In genomic region chr3:16907245-16907644, GRCh38 we compare ENCODE assay signal across 9 cellular contexts. TPM values are rescaled to one million over a fixed set of nuclear protein-coding genes. Genes with fewer than 3 reads are reported as not detected.
A peak's percentile ranks its signal among the peaks of the same experiment; 100 is the strongest.
DNase-seq lines count a peak whose midpoint lies in the region; ATAC-seq, FAIRE-seq and TF ChIP-seq lines count a peak whose summit lies in the region.
"Had no signal": no experiment of that assay in that cellular context is flagged by ENCODE, and none has a peak within 500 bp of the region (broad histone marks: within the 10 kb centered on the region; RNA-seq: fewer than 3 reads in every experiment).

No MANE protein-coding gene starts in this region.

- H3K27ac Mint-ChIP-seq in immature natural killer cell: peak overlapping the region; percentile 15 to 76 (median 64)

- H3K36me3 ChIP-seq in IMR-90 (ENCODE audit: control insufficient read depth, insufficient read depth, low read length): no peaks in the 10 kb centered on the region
- H3K36me3 ChIP-seq in upper lobe of right lung: no peaks in the 10 kb centered on the region
- H3K36me3 ChIP-seq: lower lobe of right lung had no signal

- peak overlapping the region; percentile 56; the same call in 1 of the 2 replicates for H3K23ac ChIP-seq in IMR-90 (ENCODE audit: low read depth, low read length)

- no peak overlapping the region for H3K18ac ChIP-seq in IMR-90 (ENCODE audit: low read depth, low read length)

- H3K9me3 ChIP-seq in IMR-90 (ENCODE audit: control insufficient read depth, insufficient read depth, low read length) (no peaks in the 10 kb centered on the region), upper lobe of right lung (no peaks in the 10 kb centered on the region)
- H3K9me3 ChIP-seq: lower lobe of right lung had no signal

- DNase-seq in GM12891 (ENCODE audit: insufficient read length, low spot score) (no peak), IMR-90 (no peak), immature natural killer cell (no peak), upper lobe of right lung (no peak), AG20443 (ENCODE audit: low spot score) (no peak), NCI-H2107 treated with DMSO at 0.1 percent for 48 hours (lab: John Stamatoyannopoulos, UW; ENCODE audit: unreplicated experiment) (no peak)
- no peak for DNase-seq in stimulated activated CD4-positive, alpha-beta T cell treated with anti-CD3 and anti-CD28 coated beads, Interleukin-4, amount 100 ng/mL, for 4 hours
- DNase-seq: lower lobe of right lung had no signal

- peak overlapping the region; percentile 30 for H3K4ac ChIP-seq in IMR-90 (ENCODE audit: low read depth, low read length)

- no peaks in the 10 kb centered on the region for H4K20me1 ChIP-seq in IMR-90 (ENCODE audit: insufficient read depth, low read length)

- TF ChIP-seq CTCF in IMR-90 (conservative IDR thresholded peaks at IDR 0.05; ENCODE audit: low read depth, low read length) (no peak), upper lobe of right lung (IDR thresholded peaks at IDR 0.05) (no peak)

- H3K27ac ChIP-seq in IMR-90 (ENCODE audit: insufficient read depth, low read length) (no peak overlapping the region), upper lobe of right lung (no peak overlapping the region)
- H3K27ac ChIP-seq: lower lobe of right lung had no signal

- no peak overlapping the region for H2AFZ ChIP-seq in IMR-90 (replicated peaks; ENCODE audit: low read length, poor library complexity)

- no peak overlapping the region for H4K8ac ChIP-seq in IMR-90 (ENCODE audit: low read depth in 2 of 2, low read length in 2 of 2)

- H2BK20ac ChIP-seq in IMR-90 (ENCODE audit: low read depth, low read length): peak overlapping the region; percentile 21

- BruUV-seq in IMR-90 (replicated peaks; lab: Mats Ljungman, UMichigan): no TSS peak

- H3K4me1 ChIP-seq in IMR-90 (ENCODE audit: control insufficient read depth, insufficient read depth, low read length) (peaks cover 7% of the 10 kb centered on the region), upper lobe of right lung (peaks cover 22% of the 10 kb centered on the region)

- H3K4me2 ChIP-seq in IMR-90 (ENCODE audit: low read depth, low read length): no peak overlapping the region

- H2AK5ac ChIP-seq in IMR-90 (ENCODE audit: low read depth, low read length): peak overlapping the region; percentile 66; the same call in 1 of the 2 replicates

- peaks cover 0 to 4% (median 0%) of the 10 kb centered on the region in 3 donors for H3K36me3 Mint-ChIP-seq in immature natural killer cell

- H3K27me3 Mint-ChIP-seq in immature natural killer cell (ENCODE audit: low read depth in 3 of 3): peaks cover 0 to 7% (median 0%) of the 10 kb centered on the region in 3 donors

- H3K14ac ChIP-seq in IMR-90 (replicated peaks; ENCODE audit: low read depth, low read length): no peak overlapping the region; the same call in 1 of the 2 replicates

- no peak overlapping the region for H2BK5ac ChIP-seq in IMR-90 (ENCODE audit: low read depth, low read length, poor library complexity, severe bottlenecking)

- H3K9ac ChIP-seq in IMR-90 (ENCODE audit: low read depth, low read length): no peak overlapping the region

- no peak overlapping the region for H4K5ac ChIP-seq in IMR-90 (ENCODE audit: low read depth, low read length)

- dilution Hi-C loops in IMR-90 (cut with HindIII; ENCODE audit: low sequenced_read_pairs, unreplicated experiment): no loop called here

- H3K9me3 Mint-ChIP-seq in immature natural killer cell: no peaks in the 10 kb centered on the region

- no peaks in the 10 kb centered on the region for H3K27me3 ChIP-seq in IMR-90 (ENCODE audit: control insufficient read depth, insufficient read depth, low read length)
- H3K27me3 ChIP-seq in upper lobe of right lung: no peaks in the 10 kb centered on the region

- H4K91ac ChIP-seq in IMR-90 (ENCODE audit: insufficient read depth, low read depth, low read length): no peak overlapping the region

- H2BK120ac ChIP-seq in IMR-90 (ENCODE audit: low read depth, low read length): no peak overlapping the region

- H3K56ac ChIP-seq in IMR-90 (ENCODE audit: extremely low read depth, insufficient read depth, low read length): no peak overlapping the region

- peak; percentile 59 for ATAC-seq in GM21423 (IDR thresholded peaks at IDR 0.05; ENCODE audit: unreplicated experiment)
- no peak for ATAC-seq in IMR-90 (ENCODE audit: low read depth)
- no peak for ATAC-seq in upper lobe of right lung

- H3K79me1 ChIP-seq in IMR-90 (ENCODE audit: low read depth in 1 of 2, low read length in 2 of 2): peaks cover 0 to 3% of the 10 kb centered on the region in 2 experiments; a peak in 1 of 4 replicates

- intact Hi-C loops in IMR-90 (cut with micrococcal nuclease) (no loop called here), upper lobe of right lung (cut with DNase I) (no loop called here)

- FAIRE-seq in GM12891 (lab: Jason Lieb, UNC): peak; percentile 91

- no peak for TF ChIP-seq POLR2A in GM12891 (IDR thresholded peaks at IDR 0.05; ENCODE audit: low read depth, low read length)
- no peak for TF ChIP-seq POLR2A in IMR-90 (IDR thresholded peaks at IDR 0.05; ENCODE audit: low read depth, low read length)

- in situ Hi-C loops in IMR-90 (cut with MboI; ENCODE audit: low sequenced_read_pairs): no loop called here

- CTCF ChIA-PET in IMR-90 (lab: Yijun Ruan, JAX): no interaction called here

- H3K4me3 ChIP-seq in IMR-90 (ENCODE audit: insufficient read depth, low read depth, low read length) (no peak overlapping the region), upper lobe of right lung (no peak overlapping the region)
- H3K4me3 ChIP-seq: lower lobe of right lung had no signal

- peak overlapping the region; percentile 54 to 71 (median 66) for H3K4me3 Mint-ChIP-seq in immature natural killer cell

- TF ChIP-seq RAD21 in IMR-90 (IDR thresholded peaks at IDR 0.05; ENCODE audit: low read length): no peak

- H3K4me1 Mint-ChIP-seq in immature natural killer cell: peaks cover 84 to 95% of the 10 kb centered on the region in 2 donors

- H2BK15ac ChIP-seq in IMR-90 (ENCODE audit: low read depth, low read length): no peak overlapping the region; the same call in 2 of the 3 replicates

- peaks cover 6% of the 10 kb centered on the region for H3K9me1 ChIP-seq in IMR-90 (ENCODE audit: insufficient read depth, low read length)

- H2AK9ac ChIP-seq in IMR-90 (replicated peaks; ENCODE audit: low read depth, low read length, poor library complexity): no peak overlapping the region

- POLR2A ChIA-PET in IMR-90 (lab: Charles Lee; ENCODE audit: unreplicated experiment): no interaction called here

TF ChIP-seq in GM12891, 5 proteins besides CTCF, POLR2A, EP300 and RAD21:
- no peak for TF ChIP-seq TAF1 (IDR thresholded peaks at IDR 0.05; ENCODE audit: low read depth, low read length)
- no peak for TF ChIP-seq POLR2AphosphoS5 (IDR thresholded peaks at IDR 0.05; ENCODE audit: low read depth, low read length)
- TF ChIP-seq POU2F2 (IDR thresholded peaks at IDR 0.05; ENCODE audit: low read depth, low read length): no peak
- no peak for TF ChIP-seq PAX5 (IDR thresholded peaks at IDR 0.05; ENCODE audit: insufficient read depth, low read length, severe bottlenecking)
- TF ChIP-seq SPI1 (IDR thresholded peaks at IDR 0.05; ENCODE audit: low read depth, low read length): no peak

TF ChIP-seq in IMR-90, 13 proteins besides CTCF, POLR2A, EP300 and RAD21:
- no peak for TF ChIP-seq RFX5 (IDR thresholded peaks at IDR 0.05; ENCODE audit: low read depth, low read length)
- TF ChIP-seq FOS (IDR thresholded peaks at IDR 0.05; ENCODE audit: low read depth, low read length): no peak
- no peak for TF ChIP-seq CHD1 (IDR thresholded peaks at IDR 0.05; ENCODE audit: low read depth, low read length)
- TF ChIP-seq BHLHE40 (IDR thresholded peaks at IDR 0.05; ENCODE audit: low read depth, low read length): no peak
- no peak for TF ChIP-seq NFE2L2 (IDR thresholded peaks at IDR 0.05; ENCODE audit: low read depth, low read length)
- no peak for TF ChIP-seq ELK1 (IDR thresholded peaks at IDR 0.05; ENCODE audit: borderline replicate concordance, low read depth, low read length)
- TF ChIP-seq SMC3 (IDR thresholded peaks at IDR 0.05; ENCODE audit: low read depth, low read length): no peak
- TF ChIP-seq USF2 (IDR thresholded peaks at IDR 0.05; ENCODE audit: low read depth, low read length): no peak
- no peak for TF ChIP-seq MAZ (IDR thresholded peaks at IDR 0.05; ENCODE audit: borderline replicate concordance, low read depth, low read length)
- no peak for TF ChIP-seq MAFK (IDR thresholded peaks at IDR 0.05; ENCODE audit: low read depth, low read length)
- TF ChIP-seq CEBPB (IDR thresholded peaks at IDR 0.05; ENCODE audit: low read depth, low read length): no peak
- no peak for TF ChIP-seq RCOR1 (IDR thresholded peaks at IDR 0.05; ENCODE audit: insufficient replicate concordance, low read length)
- no peak for TF ChIP-seq MXI1 (IDR thresholded peaks at IDR 0.05; ENCODE audit: borderline replicate concordance, low read depth, low read length)

RNA-seq across cellular contexts. Expression of gene PLCL2, which starts 22.5 kb away (rescaled TPM):
- polyA plus RNA-seq in GM12891 (2012; ENCODE audit: low read depth, missing spikeins): 22.3 TPM
- total RNA-seq in IMR-90 (2012; rRNA removed) (3.8 and 4.2 TPM in 2 replicates), upper lobe of right lung (9.1 TPM)
- polyA plus RNA-seq in IMR-90 (2012; rRNA removed) (0.79 and 0.92 TPM in 2 replicates), immature natural killer cell (10 to 100 TPM; 56.8 to 85.5 (median 78.9) TPM)
- polyA plus RNA-seq in IMR-90 (2012; cell fraction: cytosol; rRNA removed): 0.22 and 0.92 TPM in 2 replicates
- 0.12 and 0.58 TPM in 2 replicates for polyA plus RNA-seq in IMR-90 (2012; cell fraction: nucleus; rRNA removed; ENCODE audit: low replicate concordance)
